ENCODE assay signal across 1 cellular context in the genomic region with DNA sequence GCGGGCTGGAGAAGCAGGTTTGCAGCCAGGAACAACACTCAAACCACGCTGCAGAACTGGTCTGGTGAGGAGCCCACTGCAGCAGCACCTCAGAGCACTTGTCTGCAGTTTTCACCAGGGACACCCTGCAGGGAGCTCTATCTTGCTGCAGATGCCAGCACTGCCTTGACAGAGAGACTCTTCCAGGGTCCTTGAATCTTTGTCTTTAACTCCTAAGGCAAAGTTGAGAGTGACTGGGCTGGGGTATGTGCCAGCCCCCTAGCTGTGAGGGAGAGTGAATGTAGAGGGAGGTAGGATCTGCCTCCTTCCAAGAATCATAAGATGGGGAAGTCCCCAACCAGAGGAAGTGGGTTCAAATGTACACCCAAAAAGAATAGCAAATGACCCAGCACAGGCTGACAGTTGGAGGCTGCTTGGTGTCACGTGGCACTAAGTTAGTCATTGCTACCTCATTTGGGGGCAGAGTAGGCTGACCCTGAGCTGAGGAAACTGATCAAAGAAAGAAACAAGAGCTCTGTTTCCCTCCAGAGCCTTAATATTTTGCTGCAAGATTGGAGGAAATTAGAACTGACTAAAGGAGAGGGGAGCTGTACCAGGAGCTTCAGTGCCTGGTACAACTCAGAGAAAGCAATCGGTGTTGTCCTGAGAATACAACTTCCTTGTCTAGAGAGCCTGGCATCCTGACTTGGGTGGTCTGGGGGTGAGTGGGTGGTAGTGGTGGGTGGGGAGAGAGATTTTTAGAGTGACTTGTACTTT.
TF ChIP-seq lines count a peak whose summit lies in the region.

No MANE protein-coding gene starts in this region.

TF ChIP-seq in GM12878, 131 proteins besides CTCF, POLR2A, EP300 and RAD21 (continued from another document and continues in another):
- TF ChIP-seq, protein P1, sequence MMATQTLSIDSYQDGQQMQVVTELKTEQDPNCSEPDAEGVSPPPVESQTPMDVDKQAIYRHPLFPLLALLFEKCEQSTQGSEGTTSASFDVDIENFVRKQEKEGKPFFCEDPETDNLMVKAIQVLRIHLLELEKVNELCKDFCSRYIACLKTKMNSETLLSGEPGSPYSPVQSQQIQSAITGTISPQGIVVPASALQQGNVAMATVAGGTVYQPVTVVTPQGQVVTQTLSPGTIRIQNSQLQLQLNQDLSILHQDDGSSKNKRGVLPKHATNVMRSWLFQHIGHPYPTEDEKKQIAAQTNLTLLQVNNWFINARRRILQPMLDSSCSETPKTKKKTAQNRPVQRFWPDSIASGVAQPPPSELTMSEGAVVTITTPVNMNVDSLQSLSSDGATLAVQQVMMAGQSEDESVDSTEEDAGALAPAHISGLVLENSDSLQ (IDR thresholded peaks at IDR 0.05), result peak; percentile 59; the same call in 1 of the 2 replicates
- no peak for TF ChIP-seq BCL11A (IDR thresholded peaks at IDR 0.05; ENCODE audit: low read depth, low read length)
- no peak for TF ChIP-seq FOS (IDR thresholded peaks at IDR 0.05; ENCODE audit: borderline replicate concordance, extremely low read depth, insufficient read length)
- no peak for TF ChIP-seq POLR2AphosphoS2 (IDR thresholded peaks at IDR 0.05; ENCODE audit: low read depth, low read length)
- no peak for TF ChIP-seq SREBF1 (IDR thresholded peaks at IDR 0.05; ENCODE audit: low read length)
- TF ChIP-seq, protein P2, sequence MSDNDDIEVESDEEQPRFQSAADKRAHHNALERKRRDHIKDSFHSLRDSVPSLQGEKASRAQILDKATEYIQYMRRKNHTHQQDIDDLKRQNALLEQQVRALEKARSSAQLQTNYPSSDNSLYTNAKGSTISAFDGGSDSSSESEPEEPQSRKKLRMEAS (IDR thresholded peaks at IDR 0.05; ENCODE audit: low read depth, low read length), result peak; percentile 71; the same call in 1 of the 2 replicates
- TF ChIP-seq TAF1 (IDR thresholded peaks at IDR 0.05; ENCODE audit: borderline replicate concordance, low read depth, low read length), result peak; percentile 53; the same call in 1 of the 2 replicates
- TF ChIP-seq, protein P3, sequence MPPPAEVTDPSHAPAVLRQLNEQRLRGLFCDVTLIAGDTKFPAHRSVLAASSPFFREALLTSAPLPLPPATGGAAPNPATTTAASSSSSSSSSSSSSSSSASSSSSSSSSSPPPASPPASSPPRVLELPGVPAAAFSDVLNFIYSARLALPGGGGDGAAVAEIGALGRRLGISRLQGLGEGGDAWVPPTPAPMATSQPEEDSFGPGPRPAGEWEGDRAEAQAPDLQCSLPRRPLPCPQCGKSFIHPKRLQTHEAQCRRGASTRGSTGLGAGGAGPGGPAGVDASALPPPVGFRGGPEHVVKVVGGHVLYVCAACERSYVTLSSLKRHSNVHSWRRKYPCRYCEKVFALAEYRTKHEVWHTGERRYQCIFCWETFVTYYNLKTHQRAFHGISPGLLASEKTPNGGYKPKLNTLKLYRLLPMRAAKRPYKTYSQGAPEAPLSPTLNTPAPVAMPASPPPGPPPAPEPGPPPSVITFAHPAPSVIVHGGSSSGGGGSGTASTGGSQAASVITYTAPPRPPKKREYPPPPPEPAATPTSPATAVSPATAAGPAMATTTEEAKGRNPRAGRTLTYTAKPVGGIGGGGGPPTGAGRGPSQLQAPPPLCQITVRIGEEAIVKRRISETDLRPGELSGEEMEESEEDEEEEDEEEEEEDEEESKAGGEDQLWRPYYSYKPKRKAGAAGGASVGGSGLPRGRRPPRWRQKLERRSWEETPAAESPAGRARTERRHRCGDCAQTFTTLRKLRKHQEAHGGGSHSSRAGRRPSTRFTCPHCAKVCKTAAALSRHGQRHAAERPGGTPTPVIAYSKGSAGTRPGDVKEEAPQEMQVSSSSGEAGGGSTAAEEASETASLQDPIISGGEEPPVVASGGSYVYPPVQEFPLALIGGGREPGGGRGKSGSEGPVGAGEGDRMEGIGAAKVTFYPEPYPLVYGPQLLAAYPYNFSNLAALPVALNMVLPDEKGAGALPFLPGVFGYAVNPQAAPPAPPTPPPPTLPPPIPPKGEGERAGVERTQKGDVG (CRISPR knock-in tag; IDR thresholded peaks at IDR 0.05), result no peak
- TF ChIP-seq MEF2B (IDR thresholded peaks at IDR 0.05; ENCODE audit: partially characterized antibody, poor library complexity, severe bottlenecking), result peak; percentile 65
- TF ChIP-seq ZNF274 (IDR thresholded peaks at IDR 0.05; ENCODE audit: insufficient read depth, insufficient read length), result no peak
- TF ChIP-seq, protein P4, sequence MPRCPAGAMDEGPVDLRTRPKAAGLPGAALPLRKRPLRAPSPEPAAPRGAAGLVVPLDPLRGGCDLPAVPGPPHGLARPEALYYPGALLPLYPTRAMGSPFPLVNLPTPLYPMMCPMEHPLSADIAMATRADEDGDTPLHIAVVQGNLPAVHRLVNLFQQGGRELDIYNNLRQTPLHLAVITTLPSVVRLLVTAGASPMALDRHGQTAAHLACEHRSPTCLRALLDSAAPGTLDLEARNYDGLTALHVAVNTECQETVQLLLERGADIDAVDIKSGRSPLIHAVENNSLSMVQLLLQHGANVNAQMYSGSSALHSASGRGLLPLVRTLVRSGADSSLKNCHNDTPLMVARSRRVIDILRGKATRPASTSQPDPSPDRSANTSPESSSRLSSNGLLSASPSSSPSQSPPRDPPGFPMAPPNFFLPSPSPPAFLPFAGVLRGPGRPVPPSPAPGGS (IDR thresholded peaks at IDR 0.05; ENCODE audit: borderline replicate concordance, insufficient read depth, low read depth, low read length, poor library complexity, severe bottlenecking), result no peak
- TF ChIP-seq TCF3 (IDR thresholded peaks at IDR 0.05; ENCODE audit: borderline replicate concordance, insufficient read depth, low read depth, low read length), result no peak
- TF ChIP-seq CBX5 (IDR thresholded peaks at IDR 0.05; ENCODE audit: low read depth), result 0 out of 2 replicates have a peak, but pooled peaks have one; percentile 31
- TF ChIP-seq RFX5 (IDR thresholded peaks at IDR 0.05; ENCODE audit: low read depth, low read length), result no peak
- TF ChIP-seq SPI1 (IDR thresholded peaks at IDR 0.05; ENCODE audit: borderline replicate concordance, insufficient read depth, low read depth, low read length), result peak; percentile 75
- TF ChIP-seq STAT3 (IDR thresholded peaks at IDR 0.05; ENCODE audit: low read depth, low read length), result no peak
- TF ChIP-seq EED (IDR thresholded peaks at IDR 0.05; ENCODE audit: low read depth), result 0 out of 2 replicates have a peak, but pooled peaks have one; percentile 43
- TF ChIP-seq HCFC1 (IDR thresholded peaks at IDR 0.05; ENCODE audit: low read length), result 0 out of 2 replicates have a peak, but pooled peaks have one; percentile 10
- TF ChIP-seq MYB (IDR thresholded peaks at IDR 0.05; ENCODE audit: borderline replicate concordance, low read depth, low read length), result peak; percentile 82; the same call in 1 of the 2 replicates
- TF ChIP-seq ESRRA (IDR thresholded peaks at IDR 0.05; ENCODE audit: low read length), result no peak
- TF ChIP-seq SP1 (IDR thresholded peaks at IDR 0.05; ENCODE audit: low read depth, low read length), result no peak
- no peak for TF ChIP-seq SIX5 (IDR thresholded peaks at IDR 0.05; ENCODE audit: low read depth, low read length, severe bottlenecking)
- no peak for TF ChIP-seq CHD4 (IDR thresholded peaks at IDR 0.05)
- TF ChIP-seq, protein P5, sequence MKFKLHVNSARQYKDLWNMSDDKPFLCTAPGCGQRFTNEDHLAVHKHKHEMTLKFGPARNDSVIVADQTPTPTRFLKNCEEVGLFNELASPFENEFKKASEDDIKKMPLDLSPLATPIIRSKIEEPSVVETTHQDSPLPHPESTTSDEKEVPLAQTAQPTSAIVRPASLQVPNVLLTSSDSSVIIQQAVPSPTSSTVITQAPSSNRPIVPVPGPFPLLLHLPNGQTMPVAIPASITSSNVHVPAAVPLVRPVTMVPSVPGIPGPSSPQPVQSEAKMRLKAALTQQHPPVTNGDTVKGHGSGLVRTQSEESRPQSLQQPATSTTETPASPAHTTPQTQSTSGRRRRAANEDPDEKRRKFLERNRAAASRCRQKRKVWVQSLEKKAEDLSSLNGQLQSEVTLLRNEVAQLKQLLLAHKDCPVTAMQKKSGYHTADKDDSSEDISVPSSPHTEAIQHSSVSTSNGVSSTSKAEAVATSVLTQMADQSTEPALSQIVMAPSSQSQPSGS (IDR thresholded peaks at IDR 0.05; ENCODE audit: low read length), result peak; percentile 56
- no peak for TF ChIP-seq TARDBP (IDR thresholded peaks at IDR 0.05; ENCODE audit: borderline replicate concordance)
- peak; percentile 68 to 70; a peak in 3 of 4 replicates for TF ChIP-seq IKZF2 (IDR thresholded peaks at IDR 0.05)
- peak; percentile 52 for TF ChIP-seq RELA (IDR thresholded peaks at IDR 0.05; ENCODE audit: borderline replicate concordance, partially characterized antibody)
- TF ChIP-seq JUNB (IDR thresholded peaks at IDR 0.05), result no peak
- no peak; the same call in 1 of the 2 replicates for TF ChIP-seq FOXM1 (IDR thresholded peaks at IDR 0.05; ENCODE audit: low read depth, low read length)
- TF ChIP-seq CEBPB (IDR thresholded peaks at IDR 0.05; ENCODE audit: borderline replicate concordance in 1 of 2, low read depth in 2 of 2, low read length in 2 of 2), result no peak
- TF ChIP-seq, protein P6, sequence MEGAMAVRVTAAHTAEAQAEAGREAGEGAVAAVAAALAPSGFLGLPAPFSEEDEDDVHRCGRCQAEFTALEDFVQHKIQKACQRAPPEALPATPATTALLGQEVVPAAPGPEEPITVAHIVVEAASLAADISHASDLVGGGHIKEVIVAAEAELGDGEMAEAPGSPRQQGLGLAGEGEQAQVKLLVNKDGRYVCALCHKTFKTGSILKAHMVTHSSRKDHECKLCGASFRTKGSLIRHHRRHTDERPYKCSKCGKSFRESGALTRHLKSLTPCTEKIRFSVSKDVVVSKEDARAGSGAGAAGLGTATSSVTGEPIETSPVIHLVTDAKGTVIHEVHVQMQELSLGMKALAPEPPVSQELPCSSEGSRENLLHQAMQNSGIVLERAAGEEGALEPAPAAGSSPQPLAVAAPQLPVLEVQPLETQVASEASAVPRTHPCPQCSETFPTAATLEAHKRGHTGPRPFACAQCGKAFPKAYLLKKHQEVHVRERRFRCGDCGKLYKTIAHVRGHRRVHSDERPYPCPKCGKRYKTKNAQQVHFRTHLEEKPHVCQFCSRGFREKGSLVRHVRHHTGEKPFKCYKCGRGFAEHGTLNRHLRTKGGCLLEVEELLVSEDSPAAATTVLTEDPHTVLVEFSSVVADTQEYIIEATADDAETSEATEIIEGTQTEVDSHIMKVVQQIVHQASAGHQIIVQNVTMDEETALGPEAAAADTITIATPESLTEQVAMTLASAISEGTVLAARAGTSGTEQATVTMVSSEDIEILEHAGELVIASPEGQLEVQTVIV (IDR thresholded peaks at IDR 0.05; ENCODE audit: borderline replicate concordance, partially characterized antibody), result no peak
- TF ChIP-seq, protein P7, sequence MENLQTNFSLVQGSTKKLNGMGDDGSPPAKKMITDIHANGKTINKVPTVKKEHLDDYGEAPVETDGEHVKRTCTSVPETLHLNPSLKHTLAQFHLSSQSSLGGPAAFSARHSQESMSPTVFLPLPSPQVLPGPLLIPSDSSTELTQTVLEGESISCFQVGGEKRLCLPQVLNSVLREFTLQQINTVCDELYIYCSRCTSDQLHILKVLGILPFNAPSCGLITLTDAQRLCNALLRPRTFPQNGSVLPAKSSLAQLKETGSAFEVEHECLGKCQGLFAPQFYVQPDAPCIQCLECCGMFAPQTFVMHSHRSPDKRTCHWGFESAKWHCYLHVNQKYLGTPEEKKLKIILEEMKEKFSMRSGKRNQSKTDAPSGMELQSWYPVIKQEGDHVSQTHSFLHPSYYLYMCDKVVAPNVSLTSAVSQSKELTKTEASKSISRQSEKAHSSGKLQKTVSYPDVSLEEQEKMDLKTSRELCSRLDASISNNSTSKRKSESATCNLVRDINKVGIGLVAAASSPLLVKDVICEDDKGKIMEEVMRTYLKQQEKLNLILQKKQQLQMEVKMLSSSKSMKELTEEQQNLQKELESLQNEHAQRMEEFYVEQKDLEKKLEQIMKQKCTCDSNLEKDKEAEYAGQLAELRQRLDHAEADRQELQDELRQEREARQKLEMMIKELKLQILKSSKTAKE (IDR thresholded peaks at IDR 0.05; ENCODE audit: low read depth, poor library complexity, severe bottlenecking), result no peak
- 0 out of 2 replicates have a peak, but pooled peaks have one; percentile 32 for TF ChIP-seq CHD2 (IDR thresholded peaks at IDR 0.05; ENCODE audit: borderline replicate concordance, low read depth, low read length)
- TF ChIP-seq, protein P8, sequence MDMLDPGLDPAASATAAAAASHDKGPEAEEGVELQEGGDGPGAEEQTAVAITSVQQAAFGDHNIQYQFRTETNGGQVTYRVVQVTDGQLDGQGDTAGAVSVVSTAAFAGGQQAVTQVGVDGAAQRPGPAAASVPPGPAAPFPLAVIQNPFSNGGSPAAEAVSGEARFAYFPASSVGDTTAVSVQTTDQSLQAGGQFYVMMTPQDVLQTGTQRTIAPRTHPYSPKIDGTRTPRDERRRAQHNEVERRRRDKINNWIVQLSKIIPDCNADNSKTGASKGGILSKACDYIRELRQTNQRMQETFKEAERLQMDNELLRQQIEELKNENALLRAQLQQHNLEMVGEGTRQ (IDR thresholded peaks at IDR 0.05; ENCODE audit: borderline replicate concordance, low read depth, low read length), result peak; percentile 80
- TF ChIP-seq, protein P9, sequence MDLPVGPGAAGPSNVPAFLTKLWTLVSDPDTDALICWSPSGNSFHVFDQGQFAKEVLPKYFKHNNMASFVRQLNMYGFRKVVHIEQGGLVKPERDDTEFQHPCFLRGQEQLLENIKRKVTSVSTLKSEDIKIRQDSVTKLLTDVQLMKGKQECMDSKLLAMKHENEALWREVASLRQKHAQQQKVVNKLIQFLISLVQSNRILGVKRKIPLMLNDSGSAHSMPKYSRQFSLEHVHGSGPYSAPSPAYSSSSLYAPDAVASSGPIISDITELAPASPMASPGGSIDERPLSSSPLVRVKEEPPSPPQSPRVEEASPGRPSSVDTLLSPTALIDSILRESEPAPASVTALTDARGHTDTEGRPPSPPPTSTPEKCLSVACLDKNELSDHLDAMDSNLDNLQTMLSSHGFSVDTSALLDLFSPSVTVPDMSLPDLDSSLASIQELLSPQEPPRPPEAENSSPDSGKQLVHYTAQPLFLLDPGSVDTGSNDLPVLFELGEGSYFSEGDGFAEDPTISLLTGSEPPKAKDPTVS (IDR thresholded peaks at IDR 0.05; ENCODE audit: low read depth, low read length), result no peak
- no peak for TF ChIP-seq RBBP5 (conservative IDR thresholded peaks at IDR 0.05)
- TF ChIP-seq KDM1A (IDR thresholded peaks at IDR 0.05; ENCODE audit: borderline replicate concordance), result no peak
- TF ChIP-seq NR2C2 (IDR thresholded peaks at IDR 0.05; ENCODE audit: borderline replicate concordance, control insufficient read depth, insufficient read length, low read depth), result no peak
- TF ChIP-seq SREBF2 (IDR thresholded peaks at IDR 0.05; ENCODE audit: low read length), result no peak
- no peak for TF ChIP-seq SUPT20H (IDR thresholded peaks at IDR 0.05; ENCODE audit: borderline replicate concordance, control insufficient read depth, low read depth, low read length)
- TF ChIP-seq LARP7 (IDR thresholded peaks at IDR 0.05), result no peak
- TF ChIP-seq ZNF384 (IDR thresholded peaks at IDR 0.05; ENCODE audit: borderline replicate concordance, low read depth, low read length), result no peak
- no peak for TF ChIP-seq CREM (IDR thresholded peaks at IDR 0.05; ENCODE audit: low read depth)
- TF ChIP-seq FOXK2 (IDR thresholded peaks at IDR 0.05), result no peak
